10 cellular contexts compared by ENCODE assay signal in the genomic region with DNA sequence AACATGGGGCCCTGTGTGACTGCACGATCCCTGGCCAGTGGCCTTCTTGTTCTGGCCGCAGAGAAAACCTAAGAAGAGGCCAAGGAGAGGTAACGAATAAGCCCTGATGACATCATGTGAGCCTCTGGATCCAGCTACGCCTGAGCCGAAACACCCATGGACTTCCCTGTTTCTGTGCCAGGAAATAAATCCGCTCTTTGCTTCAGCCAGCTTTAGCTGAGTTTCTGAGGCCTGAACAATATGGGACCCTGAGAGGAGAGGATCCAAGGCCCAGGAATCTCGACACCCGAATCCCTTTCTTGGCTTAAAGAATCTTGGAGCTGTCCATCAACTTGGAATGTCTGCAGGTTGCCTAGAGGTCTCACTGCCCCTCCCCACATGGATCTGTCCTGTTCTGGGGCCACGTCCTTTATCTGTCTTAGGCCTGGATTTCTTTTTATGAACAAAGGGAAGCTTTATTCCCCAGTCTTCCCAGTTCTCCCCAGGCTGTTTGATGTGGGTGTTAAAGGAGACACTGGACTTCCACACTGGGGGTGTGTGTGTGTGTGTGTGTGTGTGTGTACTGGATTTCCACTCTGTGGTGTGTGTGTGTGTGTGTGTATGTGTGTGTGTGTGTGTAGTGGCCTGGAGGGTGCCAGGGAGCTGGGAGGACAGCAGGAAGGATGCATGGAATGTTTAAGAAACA. TPM values are rescaled to one million over a fixed set of nuclear protein-coding genes. Genes with fewer than 3 reads are reported as not detected.
DNase-seq lines count a peak whose midpoint lies in the region; ATAC-seq, FAIRE-seq and TF ChIP-seq lines count a peak whose summit lies in the region.
"Had no signal": no experiment of that assay in that cellular context is flagged by ENCODE, and none has a peak within 500 bp of the region (broad histone marks: within the 10 kb centered on the region; RNA-seq: fewer than 3 reads in every experiment).

No MANE protein-coding gene starts in this region.

- H3K9me3 ChIP-seq in H1 (ENCODE audit: insufficient read depth in 2 of 2, low read depth in 1 of 2, low read length in 1 of 2) (no peaks in the 10 kb centered on the region), lung (ENCODE audit: control insufficient read depth in 2 of 2, insufficient read depth in 1 of 2, low read length in 1 of 2) (no peaks in the 10 kb centered on the region)

- no peak for TF ChIP-seq EP300 in H1 (IDR thresholded peaks at IDR 0.05; ENCODE audit: borderline replicate concordance in 1 of 2, low read depth in 2 of 2, low read length in 2 of 2)

- H2AFZ ChIP-seq in H1 (ENCODE audit: low read length): no peak overlapping the region

- H2AK5ac ChIP-seq in H1 (ENCODE audit: low read depth, low read length): peak overlapping the region; percentile 82; the same call in 1 of the 2 replicates

- 88% methylated on average over 9 of the region's 9 CpGs; no CpG with 5 or more reads in 1 of the 2 experiments for WGBS in H1 (ENCODE audit: extremely low coverage in 1 of 2, insufficient coverage in 1 of 2, insufficient read length in 1 of 2, insufficient replicate concordance in 2 of 2, low coverage in 1 of 2, low lambda C conversion rate in 2 of 2, missing lambda C conversion rate in 1 of 2), 2 experiments
- WGBS in lung, 2 donors: 61 to 63% methylated on average over 9 of the region's 9 CpGs

- H4K8ac ChIP-seq in H1 (ENCODE audit: extremely low read depth, insufficient read depth, low read length): no peak overlapping the region

- H3K4me2 ChIP-seq in H1 (ENCODE audit: insufficient read depth in 1 of 2, low read depth in 2 of 2, low read length in 2 of 2): no peak overlapping the region

- H4K5ac ChIP-seq in H1 (ENCODE audit: insufficient read length, low read depth, low read length): no peak overlapping the region

- DNase-seq in MV-4-11 (lab: John Stamatoyannopoulos, UW): peak; percentile 11
- DNase-seq in H1 (ENCODE audit: low read depth in 1 of 2, low spot score in 2 of 2): no peak
- DNase-seq in lung (ENCODE audit: low spot score): no peak
- DNase-seq in substantia nigra (lab: John Stamatoyannopoulos, UW): peak in 4 of 49 donors; percentile 11 to 35 (median 23)
- no peak for DNase-seq in D341Med (ENCODE audit: low spot score)
- no peak for DNase-seq in NCI-H1105 treated with DMSO at 0.1 percent for 48 hours (lab: John Stamatoyannopoulos, UW)
- no peak for DNase-seq in NCI-H345 treated with DMSO at 0.1 percent for 48 hours (lab: John Stamatoyannopoulos, UW; ENCODE audit: unreplicated experiment)
- DNase-seq: activated CD4-positive, alpha-beta T cell treated with anti-CD3 and anti-CD28 coated beads for 4 hours had no signal

- H3K27ac ChIP-seq in H1 (ENCODE audit: low read depth, low read length): no peak overlapping the region
- peak overlapping the region; percentile 24 to 59 for H3K27ac ChIP-seq in lung (ENCODE audit: low read depth in 1 of 2, low read length in 1 of 2)
- peak overlapping the region; percentile 33 for H3K27ac ChIP-seq in substantia nigra (ENCODE audit: low read depth, low read length, poor library complexity, severe bottlenecking)

- no peak overlapping the region for H3K9ac ChIP-seq in H1 (replicated peaks in 1 of 4; ENCODE audit: extremely low read depth in 1 of 4, low read depth in 3 of 4, low read length in 3 of 4)

- H3K79me1 ChIP-seq in H1 (ENCODE audit: low read depth, low read length): no peaks in the 10 kb centered on the region

- no peak overlapping the region for H3K4ac ChIP-seq in H1 (replicated peaks; ENCODE audit: insufficient read length, low read depth, low read length)

- H2BK12ac ChIP-seq in H1 (ENCODE audit: low read depth, low read length): peak overlapping the region; percentile 81; the same call in 1 of the 2 replicates

- no peak overlapping the region for H3K23ac ChIP-seq in H1 (ENCODE audit: insufficient read length)

- H3K23me2 ChIP-seq in H1 (ENCODE audit: low read depth, low read length): 0 out of 2 replicates have a peak, but pooled peaks cover 2% of the 10 kb centered on the region

- no peaks in the 10 kb centered on the region for H4K20me1 ChIP-seq in H1 (replicated peaks in 1 of 2; ENCODE audit: control insufficient read depth in 1 of 2, insufficient read depth in 2 of 2, low read length in 2 of 2)

- 0 out of 2 replicates have a peak overlapping the region, but pooled peaks have one; percentile 40 for H2BK15ac ChIP-seq in H1 (ENCODE audit: low read length)

- no peak for ATAC-seq in lung (ENCODE audit: insufficient read depth, low FRiP score)
- no peak for ATAC-seq in HG02588 (IDR thresholded peaks at IDR 0.05; ENCODE audit: unreplicated experiment)

- H3K36me3 ChIP-seq in H1 (ENCODE audit: control insufficient read depth in 2 of 4, insufficient read depth in 4 of 4, low read length in 3 of 4) (no peaks in the 10 kb centered on the region), lung (ENCODE audit: control insufficient read depth in 2 of 2, insufficient read depth in 2 of 2, low read length in 2 of 2) (no peaks in the 10 kb centered on the region)

- no peak overlapping the region for H3K14ac ChIP-seq in H1 (ENCODE audit: insufficient read length)

- no peak overlapping the region for H2BK20ac ChIP-seq in H1 (ENCODE audit: low read length)

- no peak for TF ChIP-seq RAD21 in H1 (IDR thresholded peaks at IDR 0.05 in 1 of 2, conservative IDR thresholded peaks at IDR 0.05 in 1 of 2; ENCODE audit: low read depth in 2 of 2, low read length in 2 of 2)

- FAIRE-seq in H1 (lab: Jason Lieb, UNC): no peak
- FAIRE-seq: GM19239 had no signal

- H3K56ac ChIP-seq in H1 (replicated peaks; ENCODE audit: insufficient read length, low read depth, low read length): no peak overlapping the region

- peak overlapping the region; percentile 13; the same call in 1 of the 2 replicates for H3K18ac ChIP-seq in H1 (ENCODE audit: extremely low read depth, low read length)

- no peaks in the 10 kb centered on the region for H3K27me3 ChIP-seq in H1 (replicated peaks in 1 of 4; ENCODE audit: control insufficient read depth in 3 of 4, extremely low read depth in 1 of 4, insufficient read depth in 3 of 4, low read length in 3 of 4)
- no peaks in the 10 kb centered on the region for H3K27me3 ChIP-seq in lung (ENCODE audit: control insufficient read depth, insufficient read depth)

- no peak overlapping the region for H4K91ac ChIP-seq in H1 (replicated peaks; ENCODE audit: insufficient read length, low read length)

- POLR2A ChIA-PET in H1 (lab: Charles Lee; ENCODE audit: partially characterized antibody): interaction anchor here (0.6 to 1.8 kb wide), 13 partner anchors 11 to 472 kb away, joined by 3 to 5 read pairs (median 4); partner anchors contain the start of gene IER5L

- H3K4me1 ChIP-seq in H1 (replicated peaks in 1 of 4; ENCODE audit: control insufficient read depth in 3 of 4, insufficient read depth in 4 of 4, low read length in 3 of 4) (peaks cover 8 to 20% (median 15%) of the 10 kb centered on the region in 4 experiments), lung (ENCODE audit: control insufficient read depth in 2 of 2, insufficient read depth in 2 of 2, low read length in 2 of 2) (peaks cover 0 to 12% of the 10 kb centered on the region in 2 donors)

- TF ChIP-seq CTCF in H1 (IDR thresholded peaks at IDR 0.05; ENCODE audit: control extremely low read depth in 1 of 3, insufficient read depth in 1 of 3, low read depth in 1 of 3, low read length in 3 of 3) (no peak), lung (IDR thresholded peaks at IDR 0.05; ENCODE audit: control extremely low read depth, extremely low read depth) (no peak)

- no peak for TF ChIP-seq POLR2A in H1 (IDR thresholded peaks at IDR 0.05; ENCODE audit: control extremely low read depth in 1 of 2, low read depth in 2 of 2, low read length in 2 of 2)

- CTCF ChIA-PET in H1 (lab: Charles Lee; ENCODE audit: partially characterized antibody): interaction anchor here (0.6 to 36.8 kb wide), 7 partner anchors 8 to 1403 kb away, joined by 3 to 831 read pairs (median 4); partner anchors contain the start of gene IER5L

- H3K79me2 ChIP-seq in H1 (ENCODE audit: control insufficient read depth in 1 of 2, insufficient read depth in 2 of 2, low read length in 2 of 2): no peaks in the 10 kb centered on the region

- no peak overlapping the region for H3K4me3 ChIP-seq in H1 (ENCODE audit: extremely low read depth in 1 of 4, insufficient read depth in 2 of 4, low read depth in 3 of 4, low read length in 4 of 4)
- H3K4me3 ChIP-seq in lung: no peak overlapping the region

- H2BK120ac ChIP-seq in H1 (replicated peaks; ENCODE audit: low read depth, low read length): no peak overlapping the region

- peak overlapping the region; percentile 5; the same call in 1 of the 2 replicates for H2BK5ac ChIP-seq in H1 (ENCODE audit: low read depth, low read length)

RNA-seq across cellular contexts. Expression of gene IER5L, which starts 13.7 kb away (rescaled TPM):
- 1.0 and 1.2 TPM in 2 replicates for total RNA-seq in H1 (2021; fragmentation: NEBNext Ultra II Directional; extraction: Animal tissue kit (Norgen Biotek cat#: 25700))
- polyA plus RNA-seq in H1 (2011; rRNA removed) (0.65 and 0.96 TPM in 2 replicates), lung (10 to 100 TPM; 12.6 to 31.5 TPM)
- polyA plus RNA-seq in H1 (2011; cell fraction: cytosol; rRNA removed): 0.62 TPM
- polyA plus RNA-seq in H1 (2011; cell fraction: nucleus; rRNA removed): 1.7 TPM
- polyA plus RNA-seq in H1 (2012, experiment 1 of 2): 0.25 to 0.47 TPM (median 0.34 TPM) in 4 replicates
- 0.16 TPM for polyA plus RNA-seq in H1 (2012, experiment 2 of 2)
- 0.36 TPM for polyA plus RNA-seq in H1 (2013, experiment 1 of 2)
- 0.48 TPM for polyA plus RNA-seq in H1 (2013, experiment 2 of 2)
- polyA minus RNA-seq in H1 (2011; rRNA and poly(A)+ RNA removed): 0.22 and 0.27 TPM in 2 replicates
- 0.66 TPM for polyA minus RNA-seq in H1 (2011; cell fraction: cytosol; rRNA and poly(A)+ RNA removed)
- polyA minus RNA-seq in H1 (2011; cell fraction: nucleus; rRNA and poly(A)+ RNA removed): 6.8 TPM
- 10 to 100 TPM; 23.5 to 24.7 TPM for total RNA-seq in lung

RNA-seq across cellular contexts. Expression of gene PTPA, which starts 53.2 kb away (rescaled TPM):
- total RNA-seq in H1 (2021; fragmentation: NEBNext Ultra II Directional; extraction: Animal tissue kit (Norgen Biotek cat#: 25700)): 145 and 156 TPM in 2 replicates
- polyA plus RNA-seq in H1 (2011; rRNA removed) (114 and 158 TPM in 2 replicates), lung (100 to 1,000 TPM; 103 to 130 TPM)
- polyA plus RNA-seq in H1 (2011; cell fraction: cytosol; rRNA removed): 152 TPM
- 155 TPM for polyA plus RNA-seq in H1 (2011; cell fraction: nucleus; rRNA removed)
- polyA plus RNA-seq in H1 (2012, experiment 1 of 2): 115 to 156 TPM (median 139 TPM) in 4 replicates
- polyA plus RNA-seq in H1 (2012, experiment 2 of 2): 167 TPM
- polyA plus RNA-seq in H1 (2013, experiment 1 of 2): 80.6 TPM
- 76.5 TPM for polyA plus RNA-seq in H1 (2013, experiment 2 of 2)
- 144 and 187 TPM in 2 replicates for polyA minus RNA-seq in H1 (2011; rRNA and poly(A)+ RNA removed)
- polyA minus RNA-seq in H1 (2011; cell fraction: cytosol; rRNA and poly(A)+ RNA removed): 83.3 TPM
- 60.0 TPM for polyA minus RNA-seq in H1 (2011; cell fraction: nucleus; rRNA and poly(A)+ RNA removed)
- 100 to 1,000 TPM in 1 of 2 donors, 10 to 100 TPM in 1; 62.5 to 145 TPM for total RNA-seq in lung

RNA-seq across cellular contexts. Expression of gene CRAT, which starts 53.8 kb away (rescaled TPM):
- total RNA-seq in H1 (2021; fragmentation: NEBNext Ultra II Directional; extraction: Animal tissue kit (Norgen Biotek cat#: 25700)): 7.2 and 8.2 TPM in 2 replicates
- polyA plus RNA-seq in H1 (2011; rRNA removed): 17.3 and 25.5 TPM in 2 replicates
- polyA plus RNA-seq in H1 (2011; cell fraction: cytosol; rRNA removed): 9.3 TPM
- 18.3 TPM for polyA plus RNA-seq in H1 (2011; cell fraction: nucleus; rRNA removed)
- 6.8 to 14.2 TPM (median 11.5 TPM) in 4 replicates for polyA plus RNA-seq in H1 (2012, experiment 1 of 2)
- 10.0 TPM for polyA plus RNA-seq in H1 (2012, experiment 2 of 2)
- 6.5 TPM for polyA plus RNA-seq in H1 (2013, experiment 1 of 2)
- polyA plus RNA-seq in H1 (2013, experiment 2 of 2): 5.5 TPM
- 7.9 and 9.6 TPM in 2 replicates for polyA minus RNA-seq in H1 (2011; rRNA and poly(A)+ RNA removed)
- 7.9 TPM for polyA minus RNA-seq in H1 (2011; cell fraction: cytosol; rRNA and poly(A)+ RNA removed)
- polyA minus RNA-seq in H1 (2011; cell fraction: nucleus; rRNA and poly(A)+ RNA removed): 5.3 TPM
- 10 to 100 TPM; 14.5 to 26.0 TPM for total RNA-seq in lung
- 10 to 100 TPM; 10.4 to 18.6 TPM for polyA plus RNA-seq in lung

Comparison
In these comparisons a context has a peak if more than half of its experiments do, and no peak if none do; other contexts are left out.
1. RNA of gene IER5L, which starts 13.7 kb away (total RNA-seq): 23.5 to 24.7 TPM in lung; 1.0 to 1.2 TPM in H1; every median in the first group is over 10 times any median in the second.